ENCODE assay signal across 10 cellular contexts in genomic region chr1:206506405-206506802, GRCh38. TPM values are rescaled to one million over a fixed set of nuclear protein-coding genes. Genes with fewer than 3 reads are reported as not detected.
A peak's percentile ranks its signal among the peaks of the same experiment; 100 is the strongest.
DNase-seq lines count a peak whose midpoint lies in the region; ATAC-seq lines count a peak whose summit lies in the region.
"Had no signal": no experiment of that assay in that cellular context is flagged by ENCODE, and none has a peak within 500 bp of the region (broad histone marks: within the 10 kb centered on the region; RNA-seq: fewer than 3 reads in every experiment).

No MANE protein-coding gene starts in this region.

- no peaks in the 10 kb centered on the region for H3K9me3 Mint-ChIP-seq in T-helper 2 cell treated with Interferon-gamma antibody and Interleukin-4, amounts not matched to agents 5 μg/mL and 100 μg/mL, for 36 hours
- no peaks in the 10 kb centered on the region for H3K9me3 Mint-ChIP-seq in activated CD8-positive, alpha-beta T cell treated with anti-CD3 and anti-CD28 coated beads, Interleukin-2, amount 10 ng/mL, durations not matched to agents 7 days and 5 days (ENCODE audit: insufficient read depth)
- H3K9me3 Mint-ChIP-seq in stimulated activated naive B cell treated with anti-CD40 and anti-IgM and Interleukin-4, amounts not matched to agents 10 μg/mL and 1 μg/mL and 100 μg/mL, for 72 hours, result no peaks in the 10 kb centered on the region

- peaks cover 2% of the 10 kb centered on the region for H3K4me1 ChIP-seq in iPS-18a (ENCODE audit: control insufficient read depth, low read depth, low read length)

- H3K4me3 Mint-ChIP-seq in T-helper 2 cell treated with Interferon-gamma antibody and Interleukin-4, amounts not matched to agents 5 μg/mL and 100 μg/mL, for 36 hours, result peak overlapping the region; percentile 77
- H3K4me3 Mint-ChIP-seq in activated CD8-positive, alpha-beta T cell treated with anti-CD3 and anti-CD28 coated beads, Interleukin-2, amount 10 ng/mL, durations not matched to agents 7 days and 5 days, result peak overlapping the region; percentile 73
- H3K4me3 Mint-ChIP-seq in stimulated activated naive B cell treated with anti-CD40 and anti-IgM and Interleukin-4, amounts not matched to agents 10 μg/mL and 1 μg/mL and 100 μg/mL, for 72 hours, result peak overlapping the region; percentile 79 to 86

- no peak overlapping the region for H3K27ac Mint-ChIP-seq in T-helper 2 cell treated with Interferon-gamma antibody and Interleukin-4, amounts not matched to agents 5 μg/mL and 100 μg/mL, for 36 hours
- H3K27ac Mint-ChIP-seq in activated CD8-positive, alpha-beta T cell treated with anti-CD3 and anti-CD28 coated beads, Interleukin-2, amount 10 ng/mL, durations not matched to agents 7 days and 5 days, result no peak overlapping the region
- peak overlapping the region; percentile 65 for H3K27ac Mint-ChIP-seq in stimulated activated naive B cell treated with anti-CD40 and anti-IgM and Interleukin-4, amounts not matched to agents 10 μg/mL and 1 μg/mL and 100 μg/mL, for 72 hours

- H3K36me3 Mint-ChIP-seq in T-helper 2 cell treated with Interferon-gamma antibody and Interleukin-4, amounts not matched to agents 5 μg/mL and 100 μg/mL, for 36 hours (ENCODE audit: low read depth), result peaks cover 5% of the 10 kb centered on the region
- peaks cover 12% of the 10 kb centered on the region for H3K36me3 Mint-ChIP-seq in activated CD8-positive, alpha-beta T cell treated with anti-CD3 and anti-CD28 coated beads, Interleukin-2, amount 10 ng/mL, durations not matched to agents 7 days and 5 days (ENCODE audit: low read depth)
- peaks cover 4 to 5% of the 10 kb centered on the region in 2 donors for H3K36me3 Mint-ChIP-seq in stimulated activated naive B cell treated with anti-CD40 and anti-IgM and Interleukin-4, amounts not matched to agents 10 μg/mL and 1 μg/mL and 100 μg/mL, for 72 hours

- peaks cover 42% of the 10 kb centered on the region for H3K27me3 Mint-ChIP-seq in T-helper 2 cell treated with Interferon-gamma antibody and Interleukin-4, amounts not matched to agents 5 μg/mL and 100 μg/mL, for 36 hours (ENCODE audit: low read depth)
- H3K27me3 Mint-ChIP-seq in activated CD8-positive, alpha-beta T cell treated with anti-CD3 and anti-CD28 coated beads, Interleukin-2, amount 10 ng/mL, durations not matched to agents 7 days and 5 days (ENCODE audit: low read depth), result peaks cover 25% of the 10 kb centered on the region
- peaks cover 19 to 42% of the 10 kb centered on the region in 2 donors for H3K27me3 Mint-ChIP-seq in stimulated activated naive B cell treated with anti-CD40 and anti-IgM and Interleukin-4, amounts not matched to agents 10 μg/mL and 1 μg/mL and 100 μg/mL, for 72 hours

- H3K9me3 ChIP-seq in iPS-18a (ENCODE audit: control insufficient read depth, low read depth, low read length), result no peaks in the 10 kb centered on the region

- no peak overlapping the region for H3K9ac ChIP-seq in iPS-18a (ENCODE audit: low read length)

- H3K4me1 Mint-ChIP-seq in T-helper 2 cell treated with Interferon-gamma antibody and Interleukin-4, amounts not matched to agents 5 μg/mL and 100 μg/mL, for 36 hours (ENCODE audit: low read depth), result peaks cover 26% of the 10 kb centered on the region
- H3K4me1 Mint-ChIP-seq in activated CD8-positive, alpha-beta T cell treated with anti-CD3 and anti-CD28 coated beads, Interleukin-2, amount 10 ng/mL, durations not matched to agents 7 days and 5 days (ENCODE audit: low read depth), result peaks cover 45% of the 10 kb centered on the region
- peaks cover 41 to 66% of the 10 kb centered on the region in 2 donors for H3K4me1 Mint-ChIP-seq in stimulated activated naive B cell treated with anti-CD40 and anti-IgM and Interleukin-4, amounts not matched to agents 10 μg/mL and 1 μg/mL and 100 μg/mL, for 72 hours

- DNase-seq in T-helper 2 cell treated with Interferon-gamma antibody and Interleukin-4, amounts not matched to agents 5 μg/mL and 100 μg/mL, for 36 hours (ENCODE audit: low spot score), result no peak
- no peak for DNase-seq in T-helper 2 cell
- DNase-seq in activated CD8-positive, alpha-beta T cell treated with anti-CD3 and anti-CD28 coated beads, Interleukin-2, amount 10 ng/mL, durations not matched to agents 7 days and 5 days, result no peak
- no peak for DNase-seq in stimulated activated naive B cell treated with anti-CD40 and anti-IgM and Interleukin-4, amounts not matched to agents 10 μg/mL and 1 μg/mL and 100 μg/mL, for 72 hours
- DNase-seq in caudate nucleus (lab: John Stamatoyannopoulos, UW), result no peak
- DNase-seq in LoVo (ENCODE audit: low spot score), result no peak
- DNase-seq in COLO668 (lab: John Stamatoyannopoulos, UW; ENCODE audit: unreplicated experiment), result no peak
- DNase-seq: GOT3, NCI-H524 treated with DMSO at 0.1 percent for 48 hours had no signal

- peaks cover 73% of the 10 kb centered on the region for H3K27me3 ChIP-seq in iPS-18a (ENCODE audit: control insufficient read depth, insufficient read depth, low read length)

- no peaks in the 10 kb centered on the region for H3K36me3 ChIP-seq in iPS-18a (ENCODE audit: control insufficient read depth, low read depth, low read length)

- CTCF ChIA-PET in activated CD8-positive, alpha-beta T cell treated with anti-CD3 and anti-CD28 coated beads, Interleukin-2, amount 10 ng/mL, durations not matched to agents 7 days and 5 days (lab: Charles Lee), result interaction anchor here (0.6 to 1.9 kb wide), 18 partner anchors 9 to 158 kb away, joined by 3 to 15 read pairs (median 4); partner anchors contain the start of genes DYRK3 and IKBKE

- peak overlapping the region; percentile 53 for H3K4me3 ChIP-seq in iPS-18a (ENCODE audit: low read length)

- no peak overlapping the region for H3K27ac ChIP-seq in iPS-18a (ENCODE audit: low read length)
- H3K27ac ChIP-seq in caudate nucleus (ENCODE audit: low read depth, low read length), result no peak overlapping the region

- ATAC-seq in activated CD8-positive, alpha-beta T cell treated with anti-CD3 and anti-CD28 coated beads, Interleukin-2, amount 10 ng/mL, durations not matched to agents 7 days and 5 days, result no peak
- peak; percentile 3 to 7 for ATAC-seq in stimulated activated naive B cell treated with anti-CD40 and anti-IgM and Interleukin-4, amounts not matched to agents 10 μg/mL and 1 μg/mL and 100 μg/mL, for 72 hours (replicated peaks)

- POLR2A ChIA-PET in activated CD8-positive, alpha-beta T cell treated with anti-CD3 and anti-CD28 coated beads, Interleukin-2, amount 10 ng/mL, durations not matched to agents 7 days and 5 days (lab: Charles Lee), result interaction anchor here (0.6 to 2.3 kb wide), 11 partner anchors 10 to 106 kb away, joined by 3 to 8 read pairs (median 3); partner anchors contain the start of genes EIF2D and IKBKE

RNA-seq across cellular contexts. Expression of gene RASSF5, which starts 0.9 kb away (rescaled TPM):
- 100 to 1,000 TPM; 192 to 195 TPM for total RNA-seq in activated CD8-positive, alpha-beta T cell treated with anti-CD3 and anti-CD28 coated beads, Interleukin-2, amount 10 ng/mL, durations not matched to agents 7 days and 5 days

RNA-seq across cellular contexts. Expression of gene IKBKE, which starts 36.1 kb away (rescaled TPM):
- 10 to 100 TPM; 68.3 to 70.1 TPM for total RNA-seq in activated CD8-positive, alpha-beta T cell treated with anti-CD3 and anti-CD28 coated beads, Interleukin-2, amount 10 ng/mL, durations not matched to agents 7 days and 5 days
